In genomic region chr1:17671314-17671705, GRCh38 we compare ENCODE assay signal across 3 cellular contexts.
TF ChIP-seq lines count a peak whose summit lies in the region.

No MANE protein-coding gene starts in this region.

TF ChIP-seq in SK-N-SH, 30 proteins besides CTCF, POLR2A, EP300 and RAD21 (continues in another document):
- TF ChIP-seq FOXJ3 (CRISPR knock-in tag; IDR thresholded peaks at IDR 0.05) (0 out of 2 replicates have a peak, but pooled peaks have one; percentile 3), CHD2 (IDR thresholded peaks at IDR 0.05; ENCODE audit: low read length, partially characterized antibody) (peak; percentile 20), REST (IDR thresholded peaks at IDR 0.05; ENCODE audit: low read depth, low read length) (no peak), RCOR1 (IDR thresholded peaks at IDR 0.05; ENCODE audit: low read length) (no peak), IRF3 (IDR thresholded peaks at IDR 0.05; ENCODE audit: low read depth, low read length) (no peak), MEF2A (IDR thresholded peaks at IDR 0.05; ENCODE audit: borderline replicate concordance, low read depth) (no peak), USF2 (IDR thresholded peaks at IDR 0.05; ENCODE audit: borderline replicate concordance, low read depth, low read length) (no peak), USF1 (IDR thresholded peaks at IDR 0.05; ENCODE audit: borderline replicate concordance, low read depth) (no peak), GATA2 (CRISPR knock-in tag; IDR thresholded peaks at IDR 0.05) (no peak)

TF ChIP-seq in SK-N-SH treated with all-trans-retinoic acid at 6 μM for 48 hours, 23 proteins besides CTCF, POLR2A, EP300 and RAD21:
- TF ChIP-seq TCF4 (CRISPR knock-in tag; IDR thresholded peaks at IDR 0.05; ENCODE audit: borderline replicate concordance) (no peak), ZNF70 (CRISPR knock-in tag; IDR thresholded peaks at IDR 0.05) (no peak), SNAI2 (CRISPR knock-in tag; IDR thresholded peaks at IDR 0.05) (no peak), POU6F1 (CRISPR knock-in tag; IDR thresholded peaks at IDR 0.05; ENCODE audit: borderline replicate concordance, low read depth) (no peak), CSRNP3 (CRISPR knock-in tag; IDR thresholded peaks at IDR 0.05) (no peak), TSHZ2 (CRISPR knock-in tag; IDR thresholded peaks at IDR 0.05) (no peak), ESRRG (CRISPR knock-in tag; IDR thresholded peaks at IDR 0.05) (no peak), OSR1 (CRISPR knock-in tag; IDR thresholded peaks at IDR 0.05) (no peak), CSDC2 (CRISPR knock-in tag; IDR thresholded peaks at IDR 0.05) (no peak), GLIS3 (CRISPR knock-in tag; IDR thresholded peaks at IDR 0.05) (no peak), PATZ1 (CRISPR knock-in tag; IDR thresholded peaks at IDR 0.05; ENCODE audit: borderline replicate concordance) (no peak), ZNF565 (CRISPR knock-in tag; conservative IDR thresholded peaks at IDR 0.05; ENCODE audit: low read depth) (no peak), CREB5 (CRISPR knock-in tag; IDR thresholded peaks at IDR 0.05; ENCODE audit: low read depth) (no peak)

TF ChIP-seq in K562, 482 proteins besides CTCF, POLR2A, EP300 and RAD21:
- TF ChIP-seq ZNF57 (CRISPR knock-in tag; IDR thresholded peaks at IDR 0.05) (no peak), RFX1 (IDR thresholded peaks at IDR 0.05) (peak; percentile 64), ZKSCAN3 (CRISPR knock-in tag; IDR thresholded peaks at IDR 0.05) (no peak), SAP30 (IDR thresholded peaks at IDR 0.05; ENCODE audit: borderline replicate concordance, insufficient read depth, low read depth, low read length, poor library complexity, severe bottlenecking) (no peak)
